In genomic region chr3:43048470-43048869, GRCh38 we compare ENCODE assay signal across 25 cellular contexts.
"Had no signal": no experiment of that assay in that cellular context is flagged by ENCODE, and none has a peak within 500 bp of the region (broad histone marks: within the 10 kb centered on the region; RNA-seq: fewer than 3 reads in every experiment).

No MANE protein-coding gene starts in this region.

- DNase-seq: effector CD8-positive, alpha-beta T cell; esophagus squamous epithelium; foreskin melanocyte; glutamatergic neuron; heart right ventricle; hippocampal formation; kidney glomerular epithelial cell; left colon; natural killer cell; occipital lobe; pancreas; retina; stimulated activated CD4-positive, alpha-beta T cell treated with anti-CD3 and anti-CD28 coated beads, Interleukin-12 subunit alpha, Interleukin-12 subunit beta, amount 100 ng/mL, for 4 hours; stimulated activated CD4-positive, alpha-beta T cell treated with anti-CD3 and anti-CD28 coated beads, Interleukin-1b, Interleukin-23, amount 100 ng/mL, for 48 hours; stimulated activated CD4-positive, alpha-beta T cell treated with anti-CD3 and anti-CD28 coated beads, Interleukin-4, amount 100 ng/mL, for 1 hour; stimulated activated CD8-positive, alpha-beta memory T cell treated with anti-CD3 and anti-CD28 coated beads, Interleukin-4, amount 100 ng/mL, for 48 hours; stimulated activated naive CD4-positive, alpha-beta T cell; stimulated activated naive CD8-positive, alpha-beta T cell treated with anti-CD3 and anti-CD28 coated beads, Interleukin-15, amount 100 ng/mL, for 72 hours; trophoblast cell had no signal

- H3K27ac Mint-ChIP-seq: dendritic cell treated with granulocyte-macrophage colony-stimulating factor and Interleukin-4, amounts not matched to agents 40 ng/mL and 50 ng/mL, for 4 days; memory B cell; natural killer cell; stimulated activated naive CD8-positive, alpha-beta T cell treated with anti-CD3 and anti-CD28 coated beads, Interleukin-15, amount 100 ng/mL, for 72 hours had no signal

- H3K4me3 Mint-ChIP-seq: dendritic cell treated with granulocyte-macrophage colony-stimulating factor and Interleukin-4, amounts not matched to agents 40 ng/mL and 50 ng/mL, for 4 days; memory B cell; natural killer cell; stimulated activated naive CD8-positive, alpha-beta T cell treated with anti-CD3 and anti-CD28 coated beads, Interleukin-15, amount 100 ng/mL, for 72 hours had no signal

- H3K4me3 ChIP-seq: esophagus squamous epithelium, heart right ventricle, lung, pancreas, right lobe of liver, smooth muscle cell, suprapubic skin had no signal

- H3K36me3 ChIP-seq: esophagus squamous epithelium, heart right ventricle, pancreas, right lobe of liver, suprapubic skin had no signal

- H3K4me1 ChIP-seq: heart right ventricle, pancreas, suprapubic skin had no signal

- ATAC-seq: heart right ventricle; left colon; natural killer cell; pancreas; right lobe of liver; stimulated activated naive CD8-positive, alpha-beta T cell treated with anti-CD3 and anti-CD28 coated beads, Interleukin-15, amount 100 ng/mL, for 72 hours had no signal

- H3K4me1 Mint-ChIP-seq: memory B cell; natural killer cell; stimulated activated naive CD8-positive, alpha-beta T cell treated with anti-CD3 and anti-CD28 coated beads, Interleukin-15, amount 100 ng/mL, for 72 hours had no signal

- H3K27ac ChIP-seq: esophagus squamous epithelium, heart right ventricle, pancreas, right lobe of liver, suprapubic skin had no signal

- H3K27me3 Mint-ChIP-seq: dendritic cell treated with granulocyte-macrophage colony-stimulating factor and Interleukin-4, amounts not matched to agents 40 ng/mL and 50 ng/mL, for 4 days; stimulated activated naive CD8-positive, alpha-beta T cell treated with anti-CD3 and anti-CD28 coated beads, Interleukin-15, amount 100 ng/mL, for 72 hours had no signal

- H3K27me3 ChIP-seq: esophagus squamous epithelium, heart right ventricle, pancreas, right lobe of liver, suprapubic skin had no signal

- H3K4me2 ChIP-seq: smooth muscle cell had no signal
